ENCODE assay signal across 26 cellular contexts in genomic region chr6:136553166-136553787, GRCh38. TPM values are rescaled to one million over a fixed set of nuclear protein-coding genes. Genes with fewer than 3 reads are reported as not detected.
DNase-seq lines count a peak whose midpoint lies in the region; ATAC-seq, FAIRE-seq and TF ChIP-seq lines count a peak whose summit lies in the region.
"Had no signal": no experiment of that assay in that cellular context is flagged by ENCODE, and none has a peak within 500 bp of the region (broad histone marks: within the 10 kb centered on the region; RNA-seq: fewer than 3 reads in every experiment).

No MANE protein-coding gene starts in this region.

- TF ChIP-seq EP300 in HepG2 (IDR thresholded peaks at IDR 0.05; ENCODE audit: low read depth in 2 of 2, low read length in 2 of 2) (no peak), HepG2 (CRISPR knock-in tag; IDR thresholded peaks at IDR 0.05; ENCODE audit: borderline replicate concordance) (no peak)

- intact Hi-C loops in HepG2 (cut with micrococcal nuclease; ENCODE audit: unreplicated experiment) (no loop called here), aorta (cut with DNase I) (no loop called here)
- intact Hi-C loops in CD4-positive, alpha-beta memory T cell (cut with micrococcal nuclease) = loop anchor here (10.0 kb wide), 1 partner anchor 1058 kb away; the partner anchor contains the start of gene AHI1

- H3K9me3 ChIP-seq in HepG2 (ENCODE audit: low read length) = no peaks in the 10 kb centered on the region
- H3K9me3 ChIP-seq in neural progenitor cell (ENCODE audit: low read depth) = no peaks in the 10 kb centered on the region
- H3K9me3 ChIP-seq in CD4-positive, alpha-beta memory T cell (ENCODE audit: control insufficient read depth in 1 of 2, low read length in 2 of 2) = no peaks in the 10 kb centered on the region
- no peaks in the 10 kb centered on the region for H3K9me3 ChIP-seq in aorta (ENCODE audit: control insufficient read depth, low read length)
- H3K9me3 ChIP-seq: SJCRH30 had no signal

- no peaks in the 10 kb centered on the region for H3K36me3 Mint-ChIP-seq in neural progenitor cell
- H3K36me3 Mint-ChIP-seq in CD4-positive, alpha-beta memory T cell = peaks cover 18 to 22% of the 10 kb centered on the region in 2 donors

- no peak for TF ChIP-seq POLR2A in HepG2 (IDR thresholded peaks at IDR 0.05; ENCODE audit: insufficient read depth in 1 of 2, low read depth in 2 of 2, low read length in 2 of 2)

- CTCF ChIA-PET in HepG2 (lab: Yijun Ruan, JAX; ENCODE audit: low intra/inter-chr PET ratio, low total read pairs) = no interaction called here
- CTCF ChIA-PET in CD4-positive, alpha-beta memory T cell (lab: Charles Lee; ENCODE audit: partially characterized antibody) = interaction anchor here (5.6 kb wide), 1 partner anchor 10 kb away, joined by 56 read pairs; no protein-coding TSS in a partner anchor

- H4K20me1 ChIP-seq in HepG2 (ENCODE audit: insufficient read depth, low read length) (no peaks in the 10 kb centered on the region), neural progenitor cell (ENCODE audit: low read depth) (peaks cover 6% of the 10 kb centered on the region)

- no peak for FAIRE-seq in HepG2 (lab: Jason Lieb, UNC)
- FAIRE-seq: RCC 7860 had no signal

- peak overlapping the region; percentile 11 for H3K4me3 Mint-ChIP-seq in neural progenitor cell
- peak overlapping the region in 1 of 8 donors; percentile 22 for H3K4me3 Mint-ChIP-seq in CD4-positive, alpha-beta memory T cell
- H3K4me3 Mint-ChIP-seq: HFFc6 had no signal

- no peak overlapping the region for H3K4me3 ChIP-seq in HepG2 (replicated peaks in 1 of 3; ENCODE audit: insufficient read depth in 1 of 3, low read depth in 2 of 3, low read length in 3 of 3)
- H3K4me3 ChIP-seq in neural progenitor cell = no peak overlapping the region
- no peak overlapping the region for H3K4me3 ChIP-seq in CD4-positive, alpha-beta memory T cell (ENCODE audit: low read length in 2 of 2)
- H3K4me3 ChIP-seq in aorta (ENCODE audit: low read length in 2 of 2) = no peak overlapping the region
- H3K4me3 ChIP-seq: SJCRH30 had no signal

- no peak for TF ChIP-seq CTCF in HepG2 (CRISPR knock-in tag; IDR thresholded peaks at IDR 0.05)
- no peak for TF ChIP-seq CTCF in neural progenitor cell (IDR thresholded peaks at IDR 0.05)

- H3K4me2 ChIP-seq in HepG2 (ENCODE audit: low read depth, low read length) = no peak overlapping the region
- H3K4me2 ChIP-seq in neural progenitor cell = no peak overlapping the region

- H3K36me3 ChIP-seq in HepG2 (replicated peaks in 1 of 2; ENCODE audit: control insufficient read depth in 1 of 2, insufficient read depth in 2 of 2, low read length in 2 of 2) (no peaks in the 10 kb centered on the region), neural progenitor cell (no peaks in the 10 kb centered on the region), aorta (ENCODE audit: control insufficient read depth in 1 of 2, insufficient read depth in 2 of 2, low read length in 1 of 2) (no peaks in the 10 kb centered on the region)
- no peaks in the 10 kb centered on the region for H3K36me3 ChIP-seq in CD4-positive, alpha-beta memory T cell (ENCODE audit: insufficient read depth, low read length)
- H3K36me3 ChIP-seq: SJCRH30 had no signal

- no peaks in the 10 kb centered on the region for H3K9me3 Mint-ChIP-seq in neural progenitor cell
- H3K9me3 Mint-ChIP-seq in CD4-positive, alpha-beta memory T cell = no peaks in the 10 kb centered on the region
- H3K9me3 Mint-ChIP-seq: CD8-positive, alpha-beta memory T cell; HFFc6 had no signal

- H3K79me2 ChIP-seq in HepG2 (ENCODE audit: insufficient read depth, low read length) (no peaks in the 10 kb centered on the region), neural progenitor cell (ENCODE audit: low read depth) (peaks cover 10% of the 10 kb centered on the region)

- no peak overlapping the region for H3K9ac ChIP-seq in HepG2 (ENCODE audit: insufficient read depth, low read depth, low read length)
- H3K9ac ChIP-seq in neural progenitor cell = no peak overlapping the region

- no peak overlapping the region for H3K27ac Mint-ChIP-seq in neural progenitor cell
- H3K27ac Mint-ChIP-seq in CD4-positive, alpha-beta memory T cell = peak overlapping the region in 3 of 7 donors; percentile 6 to 82 (median 65)
- H3K27ac Mint-ChIP-seq: HFFc6 had no signal

- no peaks in the 10 kb centered on the region for H3K4me1 ChIP-seq in HepG2 (ENCODE audit: insufficient read depth, low read length)
- peaks cover 13% of the 10 kb centered on the region for H3K4me1 ChIP-seq in neural progenitor cell
- peaks cover 13% of the 10 kb centered on the region for H3K4me1 ChIP-seq in CD4-positive, alpha-beta memory T cell (ENCODE audit: insufficient read depth, low read length)
- peaks cover 0 to 2% of the 10 kb centered on the region in 2 donors for H3K4me1 ChIP-seq in aorta (ENCODE audit: control insufficient read depth in 1 of 2, insufficient read depth in 2 of 2, low read length in 2 of 2)
- H3K4me1 ChIP-seq: SJCRH30 had no signal

- H3K27ac ChIP-seq in HepG2 (ENCODE audit: extremely low read length, insufficient read depth, low read length) (no peak overlapping the region), neural progenitor cell (no peak overlapping the region), aorta (ENCODE audit: low read depth in 1 of 2, low read length in 2 of 2) (no peak overlapping the region)
- H3K27ac ChIP-seq in CD4-positive, alpha-beta memory T cell (ENCODE audit: low read depth, low read length) = no peak overlapping the region
- H3K27ac ChIP-seq: SJCRH30 had no signal

- H3F3A ChIP-seq in neural progenitor cell (ENCODE audit: low read depth) = peaks cover 11% of the 10 kb centered on the region

- peaks cover 27% of the 10 kb centered on the region for H3K27me3 Mint-ChIP-seq in neural progenitor cell (ENCODE audit: insufficient read depth, low read depth)
- H3K27me3 Mint-ChIP-seq in CD4-positive, alpha-beta memory T cell = peaks cover 6 to 11% of the 10 kb centered on the region in 2 donors

- ATAC-seq in HepG2 (no peak), HG03280 (IDR thresholded peaks at IDR 0.05; ENCODE audit: unreplicated experiment) (no peak), aorta (ENCODE audit: low FRiP score) (no peak)

- 6% methylated on average over 5 of the region's 5 CpGs for WGBS in HepG2 (ENCODE audit: low lambda C conversion rate)
- WGBS in aorta, 2 donors = 77 to 78% methylated on average over 5 of the region's 5 CpGs

- in situ Hi-C loops in HepG2 (cut with HindIII; ENCODE audit: extremely low pct_ligation_motif_present, low pct_unique_long_range_greater_than_20kb) = no loop called here

- TF ChIP-seq RAD21 in HepG2 (CRISPR knock-in tag; IDR thresholded peaks at IDR 0.05) = no peak

- H2AFZ ChIP-seq in HepG2 (ENCODE audit: low read length) = no peak overlapping the region
- no peak overlapping the region for H2AFZ ChIP-seq in neural progenitor cell (replicated peaks)

- DNase-seq in DMS53 (lab: John Stamatoyannopoulos, UW) (peak; percentile 30), DMS53 treated with DMSO at 0.1 percent for 48 hours (lab: John Stamatoyannopoulos, UW; ENCODE audit: unreplicated experiment) (no peak), HepG2 (ENCODE audit: low spot score) (no peak), neural progenitor cell (ENCODE audit: low spot score) (no peak), aorta (no peak), DMS153 treated with DMSO at 0.1 percent for 48 hours (lab: John Stamatoyannopoulos, UW; ENCODE audit: unreplicated experiment) (no peak)
- no peak for DNase-seq in CD4-positive, alpha-beta memory T cell
- DNase-seq: 8988T; AML-193; C1 segment of cervical spinal cord; Calu3; CD8-positive, alpha-beta memory T cell; DMS153; EL; GF-D8; H7; HFFc6; Kasumi-1; NCI-H1694; NCI-H2081; NCI-H2171; NCI-H524 treated with DMSO at 0.1 percent for 48 hours; SJCRH30 had no signal

- POLR2A ChIA-PET in HepG2 (lab: Yijun Ruan, JAX) = no interaction called here
- POLR2A ChIA-PET in CD4-positive, alpha-beta memory T cell (lab: Charles Lee; ENCODE audit: partially characterized antibody) = no interaction called here

- peaks cover 16% of the 10 kb centered on the region for H3K4me1 Mint-ChIP-seq in neural progenitor cell
- H3K4me1 Mint-ChIP-seq in CD4-positive, alpha-beta memory T cell = peaks cover 1 to 14% (median 9%) of the 10 kb centered on the region in 4 donors

- H3K27me3 ChIP-seq in HepG2 (ENCODE audit: control insufficient read depth in 1 of 2, insufficient read depth in 2 of 2, low read length in 2 of 2) (peaks cover 7 to 40% of the 10 kb centered on the region in 2 experiments; a peak in 4 of 5 replicates), neural progenitor cell (peaks cover 60% of the 10 kb centered on the region), aorta (ENCODE audit: control insufficient read depth in 1 of 2, insufficient read depth in 2 of 2, low read length in 1 of 2) (no peaks in the 10 kb centered on the region)
- H3K27me3 ChIP-seq in CD4-positive, alpha-beta memory T cell (ENCODE audit: insufficient read depth, low read length) = peaks cover 10% of the 10 kb centered on the region

- no TSS peak for BruUV-seq in HepG2 (replicated peaks; lab: Mats Ljungman, UMichigan)

RNA-seq across cellular contexts. Expression of gene MAP7, which starts 3.1 kb away (rescaled TPM):
- total RNA-seq in HepG2 (2016; rRNA removed; fragmentation: Illumina TruSeq; extraction: Trizol) = 0.04 and 0.07 TPM in 2 replicates
- total RNA-seq in HepG2 (2016; cell fraction: cytosol; rRNA removed; fragmentation: Illumina TruSeq; extraction: Trizol; ENCODE audit: low read depth) = not detected in 2 replicates
- total RNA-seq in HepG2 (2016; cell fraction: insoluble cytoplasmic fraction; rRNA removed; fragmentation: Illumina TruSeq; extraction: Trizol) = not detected in 2 replicates
- total RNA-seq in HepG2 (2016; cell fraction: membrane; rRNA removed; fragmentation: Illumina TruSeq; extraction: Trizol) = 0.06 and 0.07 TPM in 2 replicates
- not detected in 2 replicates for total RNA-seq in HepG2 (2016; cell fraction: nucleus; rRNA removed; fragmentation: Illumina TruSeq; extraction: Trizol)
- polyA plus RNA-seq in HepG2 (2011; rRNA removed) = not detected in 2 replicates
- polyA plus RNA-seq in HepG2 (2011; cell fraction: cytosol; rRNA removed) = not detected in 2 replicates
- polyA plus RNA-seq in HepG2 (2011; cell fraction: nucleus; rRNA removed) = not detected in 2 replicates
- polyA plus RNA-seq in HepG2 (2012) = not detected in 2 replicates
- polyA plus RNA-seq in HepG2 (2016; cell fraction: cytosol; fragmentation: Illumina TruSeq; extraction: Trizol; ENCODE audit: low read depth) = not detected in 2 replicates
- 0.05 and 0.13 TPM in 2 replicates for polyA plus RNA-seq in HepG2 (2016; cell fraction: insoluble cytoplasmic fraction; fragmentation: Illumina TruSeq; extraction: Trizol; ENCODE audit: low read depth)
- polyA plus RNA-seq in HepG2 (2016; cell fraction: membrane; fragmentation: Illumina TruSeq; extraction: Trizol; ENCODE audit: low read depth) = not detected in 2 replicates
- polyA plus RNA-seq in HepG2 (2016; cell fraction: nucleus; fragmentation: Illumina TruSeq; extraction: Trizol; ENCODE audit: insufficient read depth, low read depth) = not detected in 2 replicates
- polyA minus RNA-seq in HepG2 (2011; rRNA and poly(A)+ RNA removed; ENCODE audit: low replicate concordance) = 26.0 TPM in 1 of 2 replicates, not detected in the other
- polyA minus RNA-seq in HepG2 (2011; cell fraction: cytosol; rRNA and poly(A)+ RNA removed) = 0.18 TPM in 1 of 2 replicates, not detected in the other
- 0.13 TPM in 1 of 2 replicates, not detected in the other for polyA minus RNA-seq in HepG2 (2011; cell fraction: nucleus; rRNA and poly(A)+ RNA removed)
- total RNA-seq in neural progenitor cell (ENCODE audit: low replicate concordance) = 8.9 and 9.0 TPM in 2 replicates
- under 1 TPM; 0.55 to 0.69 TPM for total RNA-seq in CD4-positive, alpha-beta memory T cell
- polyA plus RNA-seq in CD4-positive, alpha-beta memory T cell = 1 to 10 TPM in 1 of 2 donors, under 1 TPM in 1; 0.60 to 1.5 TPM
- 1 to 10 TPM; 2.5 to 3.3 TPM for total RNA-seq in aorta
- 1 to 10 TPM; 3.4 to 5.3 TPM for polyA plus RNA-seq in aorta
- total RNA-seq: OCI-LY7 had no signal
